In genomic region chr20:64069614-64070243, GRCh38 we compare ENCODE assay signal across 9 cellular contexts. TPM values are rescaled to one million over a fixed set of nuclear protein-coding genes. Genes with fewer than 3 reads are reported as not detected.
A peak's percentile ranks its signal among the peaks of the same experiment; 100 is the strongest.
DNase-seq lines count a peak whose midpoint lies in the region; ATAC-seq and TF ChIP-seq lines count a peak whose summit lies in the region.
"Had no signal": no experiment of that assay in that cellular context is flagged by ENCODE, and none has a peak within 500 bp of the region (broad histone marks: within the 10 kb centered on the region; RNA-seq: fewer than 3 reads in every experiment).

No MANE protein-coding gene starts in this region.

- H3K79me2 ChIP-seq in OCI-LY1 (ENCODE audit: insufficient read depth, low read length), result no peaks in the 10 kb centered on the region

- H3K27me3 ChIP-seq in OCI-LY1 (ENCODE audit: insufficient read depth, low read length) (peaks cover 9% of the 10 kb centered on the region; the same call in 1 of the 2 replicates), sigmoid colon (no peaks in the 10 kb centered on the region)

- no peaks in the 10 kb centered on the region for H3K36me3 Mint-ChIP-seq in T-cell

- no peaks in the 10 kb centered on the region for H3K27me3 Mint-ChIP-seq in T-cell

- intact Hi-C loops in sigmoid colon (cut with DNase I), result no loop called here

- DNase-seq in NCI-H2227 (lab: John Stamatoyannopoulos, UW; ENCODE audit: unreplicated experiment), result peak; percentile 36
- no peak for DNase-seq in NCI-H2227 treated with DMSO at 0.1 percent for 48 hours (lab: John Stamatoyannopoulos, UW)
- no peak for DNase-seq in epithelial cell of esophagus (ENCODE audit: low read depth)
- no peak for DNase-seq in sigmoid colon
- DNase-seq in T-cell, result no peak

- no peak overlapping the region for H3K4me2 ChIP-seq in OCI-LY1 (ENCODE audit: low read length)

- H3K27ac Mint-ChIP-seq in T-cell, result no peak overlapping the region

- H3K4me3 ChIP-seq in OCI-LY1 (ENCODE audit: low read depth, low read length, poor library complexity, severe bottlenecking), result no peak overlapping the region
- no peak overlapping the region for H3K4me3 ChIP-seq in epithelial cell of esophagus (ENCODE audit: low read length)
- H3K4me3 ChIP-seq in sigmoid colon, result no peak overlapping the region

- H3K4me1 Mint-ChIP-seq in T-cell, result peaks cover 27 to 51% (median 31%) of the 10 kb centered on the region in 3 donors

- no peak overlapping the region for H3K4me3 Mint-ChIP-seq in T-cell

- H2AFZ ChIP-seq in OCI-LY1 (ENCODE audit: low read length), result no peak overlapping the region

- H3K9me3 ChIP-seq in OCI-LY1 (ENCODE audit: low read length) (no peaks in the 10 kb centered on the region), sigmoid colon (no peaks in the 10 kb centered on the region)

- 73 to 75% methylated on average over 14 of the region's 14 CpGs for WGBS in sigmoid colon, 2 donors

- TF ChIP-seq EP300 in sigmoid colon (IDR thresholded peaks at IDR 0.05), result no peak

- CTCF ChIA-PET in T-cell (lab: Charles Lee), result no interaction called here

- H3K9me2 ChIP-seq in OCI-LY1 (ENCODE audit: low read depth, low read length), result no peaks in the 10 kb centered on the region

- ATAC-seq in HG02642 (IDR thresholded peaks at IDR 0.05; ENCODE audit: poor library complexity, unreplicated experiment) (no peak), GM21576 (IDR thresholded peaks at IDR 0.05; ENCODE audit: unreplicated experiment) (no peak), T-cell (replicated peaks in 1 of 4) (no peak)

- H3F3A ChIP-seq in OCI-LY1 (ENCODE audit: insufficient read depth, low read length), result no peaks in the 10 kb centered on the region

- POLR2A ChIA-PET in T-cell (lab: Charles Lee), result no interaction called here

- TF ChIP-seq CTCF in OCI-LY1 (IDR thresholded peaks at IDR 0.05; ENCODE audit: low read length), result peak; percentile 59
- peak; percentile 65 for TF ChIP-seq CTCF in epithelial cell of esophagus (IDR thresholded peaks at IDR 0.05; ENCODE audit: insufficient read depth, low read depth, low read length, missing control alignments)
- TF ChIP-seq CTCF in sigmoid colon (IDR thresholded peaks at IDR 0.05), result peak in 3 of 4 experiments; percentile 29 to 52 (median 33)

- H3K4me1 ChIP-seq in OCI-LY1 (ENCODE audit: insufficient read depth, low read length, severe bottlenecking) (peaks cover 14% of the 10 kb centered on the region), sigmoid colon (peaks cover 0 to 9% (median 5%) of the 10 kb centered on the region in 4 donors)

- no peaks in the 10 kb centered on the region for H3K9me3 Mint-ChIP-seq in T-cell

- H3K9ac ChIP-seq in OCI-LY1 (ENCODE audit: low read length), result no peak overlapping the region

- TF ChIP-seq POLR2A in sigmoid colon (IDR thresholded peaks at IDR 0.05), result no peak

- H3K36me3 ChIP-seq in OCI-LY1 (ENCODE audit: insufficient read depth, low read length) (no peaks in the 10 kb centered on the region; the same call in 1 of the 2 replicates), sigmoid colon (peaks cover 0 to 34% (median 6%) of the 10 kb centered on the region in 4 donors)

- H3K27ac ChIP-seq in OCI-LY1 (ENCODE audit: low read depth, low read length, poor library complexity, severe bottlenecking) (no peak overlapping the region), sigmoid colon (no peak overlapping the region)

- H4K20me1 ChIP-seq in OCI-LY1 (ENCODE audit: insufficient read depth, low read length), result no peaks in the 10 kb centered on the region

RNA-seq across cellular contexts. Expression of gene TCEA2, which starts 6.7 kb away (rescaled TPM):
- 10 to 100 TPM; 41.7 to 50.5 (median 42.2) TPM for total RNA-seq in sigmoid colon
- 10 to 100 TPM in 2 of 3 donors, 1 to 10 TPM in 1; 2.1 to 14.0 (median 11.4) TPM for polyA plus RNA-seq in sigmoid colon
- 10 to 100 TPM; 25.8 to 49.7 (median 40.1) TPM for total RNA-seq in T-cell

RNA-seq across cellular contexts. Expression of gene RGS19, which starts 9.6 kb away (rescaled TPM):
- 10 to 100 TPM in 2 of 4 donors, 1 to 10 TPM in 2; 7.5 to 12.3 (median 10.5) TPM for total RNA-seq in sigmoid colon
- 10 to 100 TPM; 11.1 to 22.0 (median 12.6) TPM for polyA plus RNA-seq in sigmoid colon
- 10 to 100 TPM; 39.2 to 61.7 (median 57.3) TPM for total RNA-seq in T-cell

RNA-seq across cellular contexts. Expression of gene OPRL1, which starts 10.2 kb away (rescaled TPM):
- total RNA-seq in sigmoid colon (1 to 10 TPM in 1 of 4 donors, under 1 TPM in 3; 0.71 to 2.2 (median 0.89) TPM), T-cell (1 to 10 TPM; 1.1 to 1.9 (median 1.5) TPM)
- 1 to 10 TPM in 1 of 3 donors, under 1 TPM in 1, not detected in 1; under 0.01 to 1.0 TPM for polyA plus RNA-seq in sigmoid colon

RNA-seq across cellular contexts. Expression of gene LKAAEAR1, which starts 14.5 kb away (rescaled TPM):
- total RNA-seq in sigmoid colon (1 to 10 TPM in 1 of 4 donors, not detected in 3; 1.5 TPM), T-cell (under 1 TPM in 3 of 5 donors, not detected in 2; 0.30 to 0.86 (median 0.35) TPM)
- under 1 TPM in 1 of 3 donors, not detected in 2; 0.19 TPM for polyA plus RNA-seq in sigmoid colon
- total RNA-seq: subcutaneous adipose tissue had no signal

RNA-seq across cellular contexts. Expression of gene SOX18, which starts 20.3 kb away (rescaled TPM):
- total RNA-seq in sigmoid colon (1 to 10 TPM; 1.8 to 5.5 (median 3.8) TPM), T-cell (under 1 TPM in 3 of 5 donors, not detected in 2; 0.35 to 0.56 (median 0.44) TPM)
- polyA plus RNA-seq in sigmoid colon, result 10 to 100 TPM in 1 of 3 donors, 1 to 10 TPM in 1, under 1 TPM in 1; 0.69 to 11.9 (median 3.0) TPM
